In genomic region chr16:88967800-88968588, GRCh38 we compare ENCODE assay signal across 11 cellular contexts. TPM values are rescaled to one million over a fixed set of nuclear protein-coding genes. Genes with fewer than 3 reads are reported as not detected.
DNase-seq lines count a peak whose midpoint lies in the region; ATAC-seq and TF ChIP-seq lines count a peak whose summit lies in the region.
"Had no signal": no experiment of that assay in that cellular context is flagged by ENCODE, and none has a peak within 500 bp of the region (broad histone marks: within the 10 kb centered on the region; RNA-seq: fewer than 3 reads in every experiment).

No MANE protein-coding gene starts in this region.

- CTCF ChIA-PET in CD4-positive, alpha-beta memory T cell (lab: Charles Lee; ENCODE audit: partially characterized antibody) = no interaction called here

- DNase-seq in CD4-positive, alpha-beta memory T cell = peak in 1 of 5 donors; percentile 11
- peak; percentile 91 for DNase-seq in GM19238 (ENCODE audit: insufficient read length, low spot score)
- DNase-seq in activated naive CD4-positive, alpha-beta T cell treated with anti-CD3 and anti-CD28 coated beads, Interleukin-2, amount 50 U/mL, for 72 hours (ENCODE audit: low spot score in 2 of 2) = peak in 1 of 2 donors; percentile 71
- no peak for DNase-seq in endodermal cell
- DNase-seq in aorta = no peak
- DNase-seq in NCI-H774 (lab: John Stamatoyannopoulos, UW) = no peak
- DNase-seq: foreskin fibroblast had no signal

- peak overlapping the region; percentile 59 to 72 (median 69) for H3K4me3 Mint-ChIP-seq in CD4-positive, alpha-beta memory T cell
- H3K4me3 Mint-ChIP-seq in endodermal cell = no peak overlapping the region

- POLR2A ChIA-PET in CD4-positive, alpha-beta memory T cell (lab: Charles Lee; ENCODE audit: partially characterized antibody) = interaction anchor here (1.1 kb wide), 1 partner anchor 129 kb away, joined by 3 read pairs; no protein-coding TSS in a partner anchor

- TF ChIP-seq POLR2A in gastroesophageal sphincter (IDR thresholded peaks at IDR 0.05) = no peak

- H3K4me1 Mint-ChIP-seq in CD4-positive, alpha-beta memory T cell = peaks cover 3 to 10% (median 6%) of the 10 kb centered on the region in 4 donors
- no peaks in the 10 kb centered on the region for H3K4me1 Mint-ChIP-seq in endodermal cell

- ATAC-seq in HG03039 (IDR thresholded peaks at IDR 0.05; ENCODE audit: unreplicated experiment) (peak; percentile 50), aorta (ENCODE audit: low FRiP score) (no peak), gastroesophageal sphincter (no peak)
- ATAC-seq in activated naive CD4-positive, alpha-beta T cell treated with anti-CD3 and anti-CD28 coated beads, Interleukin-2, amount 50 U/mL, for 72 hours = peak; percentile 22 to 79

- no peaks in the 10 kb centered on the region for H3K36me3 ChIP-seq in CD4-positive, alpha-beta memory T cell (ENCODE audit: insufficient read depth, low read length)
- H3K36me3 ChIP-seq in endodermal cell (ENCODE audit: control insufficient read depth, insufficient read depth, low read length) (no peaks in the 10 kb centered on the region), aorta (ENCODE audit: control insufficient read depth in 1 of 2, insufficient read depth in 2 of 2, low read length in 1 of 2) (no peaks in the 10 kb centered on the region), gastroesophageal sphincter (no peaks in the 10 kb centered on the region)
- H3K36me3 ChIP-seq: right atrium auricular region had no signal

- no peaks in the 10 kb centered on the region for H3K9me3 ChIP-seq in CD4-positive, alpha-beta memory T cell (ENCODE audit: control insufficient read depth in 1 of 2, low read length in 2 of 2)
- H3K9me3 ChIP-seq in endodermal cell (ENCODE audit: control insufficient read depth, low read length) (no peaks in the 10 kb centered on the region), aorta (ENCODE audit: control insufficient read depth, low read length) (no peaks in the 10 kb centered on the region), gastroesophageal sphincter (no peaks in the 10 kb centered on the region)
- H3K9me3 ChIP-seq: right atrium auricular region had no signal

- TF ChIP-seq EP300 in gastroesophageal sphincter (IDR thresholded peaks at IDR 0.05) = no peak

- H3K27me3 ChIP-seq in CD4-positive, alpha-beta memory T cell (ENCODE audit: insufficient read depth, low read length) = no peaks in the 10 kb centered on the region
- H3K27me3 ChIP-seq in endodermal cell (ENCODE audit: control insufficient read depth, insufficient read depth, low read length, poor library complexity, severe bottlenecking) (no peaks in the 10 kb centered on the region), aorta (ENCODE audit: control insufficient read depth in 1 of 2, insufficient read depth in 2 of 2, low read length in 1 of 2) (no peaks in the 10 kb centered on the region), gastroesophageal sphincter (peaks cover 88% of the 10 kb centered on the region)

- H3K9ac ChIP-seq in endodermal cell (ENCODE audit: extremely low read depth, low read length, poor library complexity, severe bottlenecking) = no peak overlapping the region

- no peaks in the 10 kb centered on the region for H3K36me3 Mint-ChIP-seq in CD4-positive, alpha-beta memory T cell
- no peaks in the 10 kb centered on the region for H3K36me3 Mint-ChIP-seq in activated naive CD4-positive, alpha-beta T cell treated with anti-CD3 and anti-CD28 coated beads, Interleukin-2, amount 50 U/mL, for 72 hours
- no peaks in the 10 kb centered on the region for H3K36me3 Mint-ChIP-seq in endodermal cell (ENCODE audit: low read depth)

- no peak overlapping the region for H3K27ac ChIP-seq in CD4-positive, alpha-beta memory T cell (ENCODE audit: low read depth, low read length)
- H3K27ac ChIP-seq in endodermal cell (ENCODE audit: low read depth, low read length) (no peak overlapping the region), aorta (ENCODE audit: low read depth in 1 of 2, low read length in 2 of 2) (no peak overlapping the region), gastroesophageal sphincter (no peak overlapping the region)
- H3K27ac ChIP-seq: right atrium auricular region had no signal

- TF ChIP-seq CTCF in endodermal cell (conservative IDR thresholded peaks at IDR 0.05) (no peak), gastroesophageal sphincter (IDR thresholded peaks at IDR 0.05) (no peak)

- H3K4me3 ChIP-seq in CD4-positive, alpha-beta memory T cell (ENCODE audit: low read length in 2 of 2) = peak overlapping the region in 1 of 2 donors; percentile 57
- no peak overlapping the region for H3K4me3 ChIP-seq in endodermal cell (ENCODE audit: low read length)
- H3K4me3 ChIP-seq in aorta (ENCODE audit: low read length in 2 of 2) = no peak overlapping the region
- H3K4me3 ChIP-seq in gastroesophageal sphincter = no peak overlapping the region
- H3K4me3 ChIP-seq: right atrium auricular region had no signal

- intact Hi-C loops in CD4-positive, alpha-beta memory T cell (cut with micrococcal nuclease) = no loop called here
- intact Hi-C loops in aorta (cut with DNase I) = no loop called here

- H3K27ac Mint-ChIP-seq in CD4-positive, alpha-beta memory T cell = peak overlapping the region in 2 of 7 donors; percentile 35 to 53
- peak overlapping the region in 1 of 2 donors; percentile 32 for H3K27ac Mint-ChIP-seq in activated naive CD4-positive, alpha-beta T cell treated with anti-CD3 and anti-CD28 coated beads, Interleukin-2, amount 50 U/mL, for 72 hours
- H3K27ac Mint-ChIP-seq in endodermal cell = no peak overlapping the region

- H3K4me1 ChIP-seq in CD4-positive, alpha-beta memory T cell (ENCODE audit: insufficient read depth, low read length) = peaks cover 13% of the 10 kb centered on the region
- H3K4me1 ChIP-seq in endodermal cell (ENCODE audit: control insufficient read depth, insufficient read depth, low read length) (no peaks in the 10 kb centered on the region), aorta (ENCODE audit: control insufficient read depth in 1 of 2, insufficient read depth in 2 of 2, low read length in 2 of 2) (no peaks in the 10 kb centered on the region), gastroesophageal sphincter (no peaks in the 10 kb centered on the region)
- H3K4me1 ChIP-seq: right atrium auricular region had no signal

- peaks cover 0 to 1% (median 0%) of the 10 kb centered on the region in 8 donors for H3K9me3 Mint-ChIP-seq in CD4-positive, alpha-beta memory T cell
- no peaks in the 10 kb centered on the region for H3K9me3 Mint-ChIP-seq in activated naive CD4-positive, alpha-beta T cell treated with anti-CD3 and anti-CD28 coated beads, Interleukin-2, amount 50 U/mL, for 72 hours
- no peaks in the 10 kb centered on the region for H3K9me3 Mint-ChIP-seq in endodermal cell

- WGBS in endodermal cell (ENCODE audit: insufficient coverage in 1 of 2, insufficient read length in 1 of 2), 2 experiments = 88 to 90% methylated on average over 22 to 31 of the region's 31 CpGs
- 53 to 58% methylated on average over 30 to 31 of the region's 31 CpGs for WGBS in aorta, 2 donors
- WGBS in gastroesophageal sphincter (ENCODE audit: low coverage in 1 of 2), 2 donors = 63 to 100% methylated on average over 1 to 4 of the region's 31 CpGs

- peaks cover 13 to 15% of the 10 kb centered on the region in 2 donors for H3K27me3 Mint-ChIP-seq in CD4-positive, alpha-beta memory T cell
- no peaks in the 10 kb centered on the region for H3K27me3 Mint-ChIP-seq in endodermal cell (ENCODE audit: insufficient read depth)

RNA-seq across cellular contexts. Expression of gene CBFA2T3, which starts 9.0 kb away (rescaled TPM):
- total RNA-seq in CD4-positive, alpha-beta memory T cell = under 1 TPM in 1 of 2 experiments, not detected in 1; 0.11 TPM
- polyA plus RNA-seq in CD4-positive, alpha-beta memory T cell = under 1 TPM in 1 of 2 donors, not detected in 1; 0.14 TPM
- 1 to 10 TPM in 1 of 2 donors, under 1 TPM in 1; 0.76 to 1.1 TPM for total RNA-seq in activated naive CD4-positive, alpha-beta T cell treated with anti-CD3 and anti-CD28 coated beads, Interleukin-2, amount 50 U/mL, for 72 hours
- total RNA-seq in endodermal cell (1 to 10 TPM; 1.0 to 3.1 TPM), aorta (1 to 10 TPM; 4.4 to 9.4 TPM), gastroesophageal sphincter (1 to 10 TPM; 1.4 to 5.8 (median 1.5) TPM)
- polyA plus RNA-seq in endodermal cell (2013, experiment 1 of 2) = 5.5 TPM
- 4.3 TPM for polyA plus RNA-seq in endodermal cell (2013, experiment 2 of 2)
- polyA plus RNA-seq in aorta = 1 to 10 TPM in 1 of 2 donors, under 1 TPM in 1; 0.18 to 1.0 TPM
- total RNA-seq: M059J had no signal

Comparison
In these comparisons a context has a peak if more than half of its experiments do, and no peak if none do; other contexts are left out.
1. ATAC-seq: peak in HG03039 (single experiment) and activated naive CD4-positive, alpha-beta T cell treated with anti-CD3 and anti-CD28 coated beads, Interleukin-2, amount 50 U/mL, for 72 hours (2 of 2); none in aorta (single experiment) and gastroesophageal sphincter (single experiment).